ENCODE assay signal across 1 cellular context in genomic region chr6:34664270-34664971, GRCh38.
TF ChIP-seq lines count a peak whose summit lies in the region.

No MANE protein-coding gene starts in this region.

TF ChIP-seq in HepG2, 621 proteins besides CTCF, POLR2A, EP300 and RAD21 (continued from another document):
- TF ChIP-seq IRF2 (CRISPR knock-in tag; IDR thresholded peaks at IDR 0.05), result peak; percentile 52; the same call in 1 of the 2 replicates
- peak in 1 of 2 experiments; percentile 12; a peak in 1 of 4 replicates for TF ChIP-seq NR2F1 (CRISPR knock-in tag; IDR thresholded peaks at IDR 0.05)
- TF ChIP-seq CEBPG (CRISPR knock-in tag; IDR thresholded peaks at IDR 0.05), result peak; percentile 39
- no peak for TF ChIP-seq TFAP4 (IDR thresholded peaks at IDR 0.05; ENCODE audit: borderline replicate concordance, low read depth)
- TF ChIP-seq ZNF121 (CRISPR knock-in tag; IDR thresholded peaks at IDR 0.05), result peak; percentile 94
- TF ChIP-seq ADNP (CRISPR knock-in tag; IDR thresholded peaks at IDR 0.05), result 0 out of 2 replicates have a peak, but pooled peaks have one; percentile 16
- no peak for TF ChIP-seq RFXANK (CRISPR knock-in tag; IDR thresholded peaks at IDR 0.05)
- no peak for TF ChIP-seq ZNF597 (CRISPR knock-in tag; IDR thresholded peaks at IDR 0.05)
- peak; percentile 37; the same call in 1 of the 2 replicates for TF ChIP-seq POGZ (CRISPR knock-in tag; IDR thresholded peaks at IDR 0.05)
